ENCODE assay signal across 12 cellular contexts in the genomic region with DNA sequence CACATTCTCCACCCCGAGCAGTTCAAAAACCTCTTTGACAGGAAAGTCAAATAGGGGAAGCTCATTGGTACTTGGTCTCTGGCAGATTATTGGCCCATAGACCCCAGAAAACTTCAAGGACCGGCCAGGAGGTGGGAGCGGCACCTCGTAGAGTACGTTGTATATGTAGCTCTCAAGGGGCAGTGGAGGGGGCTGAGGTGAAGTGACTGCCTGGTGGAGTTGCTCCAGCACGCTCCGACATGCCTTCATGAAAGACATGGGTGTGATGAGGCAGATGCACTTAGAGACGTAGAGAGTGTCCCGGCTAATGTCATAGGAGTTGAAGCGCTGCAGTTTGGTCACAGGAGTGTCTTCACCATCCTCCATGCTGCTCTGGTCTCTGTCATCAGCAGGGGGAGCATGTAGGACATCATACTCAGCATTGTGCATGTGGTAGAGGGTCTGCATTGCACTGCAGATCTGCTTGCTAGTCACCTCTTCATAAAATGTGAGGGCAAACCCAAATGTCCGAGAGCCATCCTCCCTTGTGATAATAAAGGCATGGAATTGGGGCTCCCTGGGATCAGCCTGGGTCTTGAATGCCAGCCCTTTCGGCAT.
A peak's percentile ranks its signal among the peaks of the same experiment; 100 is the strongest.
DNase-seq lines count a peak whose midpoint lies in the region; ATAC-seq and TF ChIP-seq lines count a peak whose summit lies in the region.
"Had no signal": no experiment of that assay in that cellular context is flagged by ENCODE, and none has a peak within 500 bp of the region (broad histone marks: within the 10 kb centered on the region; RNA-seq: fewer than 3 reads in every experiment).

No MANE protein-coding gene starts in this region.

- no peak overlapping the region for H3K4me2 ChIP-seq in OCI-LY7 (ENCODE audit: low read length)

- POLR2A ChIA-PET in OCI-LY7 (lab: Charles Lee): interaction anchor here (1.0 kb wide), 1 partner anchor 274 kb away, joined by 3 read pairs; no protein-coding TSS in a partner anchor

- H3K9me3 ChIP-seq in OCI-LY7 (ENCODE audit: low read length): no peaks in the 10 kb centered on the region
- no peaks in the 10 kb centered on the region for H3K9me3 ChIP-seq in adrenal gland (replicated peaks in 1 of 3)

- no peak for TF ChIP-seq POLR2A in adrenal gland (IDR thresholded peaks at IDR 0.05)

- H3K4me3 ChIP-seq in OCI-LY7 (ENCODE audit: low read depth, low read length, poor library complexity, severe bottlenecking) (no peak overlapping the region), adrenal gland (no peak overlapping the region)
- H3K4me3 ChIP-seq: SK-N-MC had no signal

- no peaks in the 10 kb centered on the region for H3K9me2 ChIP-seq in OCI-LY7 (ENCODE audit: insufficient read depth, low read length)

- intact Hi-C loops in OCI-LY7 (cut with micrococcal nuclease; ENCODE audit: unreplicated experiment) (no loop called here), adrenal gland (cut with DNase I) (no loop called here)

- DNase-seq in activated gamma-delta T cell treated with Interleukin-2 at 50 U/mL for 16 hours (peak; percentile 3), activated gamma-delta T cell (lab: John Stamatoyannopoulos, UW) (no peak), OCI-LY7 (ENCODE audit: low spot score) (peak; percentile 54), foreskin keratinocyte (no peak), ecto neural progenitor cell (ENCODE audit: low spot score) (no peak), adrenal gland (no peak), COLO829 (ENCODE audit: low spot score) (no peak)
- no peak for DNase-seq in stimulated activated naive CD8-positive, alpha-beta T cell treated with anti-CD3 and anti-CD28 coated beads, Interleukin-15, Interleukin-2, amounts not matched to agents 100 U/mL and 50 U/mL, for 24 hours
- DNase-seq: activated CD8-positive, alpha-beta memory T cell treated with anti-CD3 and anti-CD28 coated beads, Interleukin-2, amount 50 U/mL, for 48 hours; NCI-H146; occipital lobe had no signal

- H3K27ac ChIP-seq in OCI-LY7 (ENCODE audit: low read depth, low read length, poor library complexity, severe bottlenecking): no peak overlapping the region
- H3K27ac ChIP-seq in foreskin keratinocyte: no peak overlapping the region
- H3K27ac ChIP-seq in adrenal gland: no peak overlapping the region
- H3K27ac ChIP-seq: SK-N-MC had no signal

- H3K27me3 ChIP-seq in foreskin keratinocyte (no peaks in the 10 kb centered on the region), adrenal gland (no peaks in the 10 kb centered on the region)

- no peaks in the 10 kb centered on the region for H4K20me1 ChIP-seq in OCI-LY7 (ENCODE audit: insufficient read depth, low read length)

- no peak overlapping the region for H2AFZ ChIP-seq in OCI-LY7 (ENCODE audit: low read length)

- ATAC-seq in foreskin keratinocyte: no peak
- peak; percentile 38 for ATAC-seq in stimulated activated naive CD8-positive, alpha-beta T cell treated with anti-CD3 and anti-CD28 coated beads, Interleukin-15, Interleukin-2, amounts not matched to agents 100 U/mL and 50 U/mL, for 24 hours

- H3K36me3 ChIP-seq in OCI-LY7 (ENCODE audit: insufficient read depth, low read length): no peaks in the 10 kb centered on the region
- peaks cover 0 to 10% of the 10 kb centered on the region in 2 donors for H3K36me3 ChIP-seq in adrenal gland (replicated peaks in 1 of 2)

- no peaks in the 10 kb centered on the region for H3K79me2 ChIP-seq in OCI-LY7 (ENCODE audit: insufficient read depth, low read depth, low read length)

- H3K4me1 ChIP-seq in OCI-LY7 (ENCODE audit: insufficient read depth, low read length, poor library complexity, severe bottlenecking) (no peaks in the 10 kb centered on the region), foreskin keratinocyte (no peaks in the 10 kb centered on the region), adrenal gland (replicated peaks in 1 of 2) (peaks cover 0 to 10% of the 10 kb centered on the region in 2 donors)

- TF ChIP-seq CTCF in OCI-LY7 (conservative IDR thresholded peaks at IDR 0.05; ENCODE audit: low read length): peak; percentile 68
- TF ChIP-seq CTCF in foreskin keratinocyte (conservative IDR thresholded peaks at IDR 0.05): peak; percentile 26
- peak in 1 of 6 experiments; percentile 4 for TF ChIP-seq CTCF in adrenal gland (IDR thresholded peaks at IDR 0.05)

- CTCF ChIA-PET in OCI-LY7 (lab: Charles Lee; ENCODE audit: unreplicated experiment): interaction anchor here (1.1 kb wide), 1 partner anchor 303 kb away, joined by 3 read pairs; no protein-coding TSS in a partner anchor

- 84 to 91% (median 90%) methylated on average over 11 to 12 of the region's 12 CpGs for WGBS in adrenal gland, 4 donors

- no TSS peak for BruUV-seq in OCI-LY7 (replicated peaks; lab: Mats Ljungman, UMichigan)

Comparison
In these comparisons a context has a peak if more than half of its experiments do, and no peak if none do; other contexts are left out.
1. DNase-seq: peak in activated gamma-delta T cell treated with Interleukin-2 at 50 U/mL for 16 hours (single experiment) and OCI-LY7 (single experiment); none in activated gamma-delta T cell (single experiment), foreskin keratinocyte (0 of 2), stimulated activated naive CD8-positive, alpha-beta T cell treated with anti-CD3 and anti-CD28 coated beads, Interleukin-15, Interleukin-2, amounts not matched to agents 100 U/mL and 50 U/mL, for 24 hours (single experiment), ecto neural progenitor cell (single experiment), adrenal gland (0 of 7) and COLO829 (single experiment).